ENCODE assay signal across 10 cellular contexts in the genomic region with DNA sequence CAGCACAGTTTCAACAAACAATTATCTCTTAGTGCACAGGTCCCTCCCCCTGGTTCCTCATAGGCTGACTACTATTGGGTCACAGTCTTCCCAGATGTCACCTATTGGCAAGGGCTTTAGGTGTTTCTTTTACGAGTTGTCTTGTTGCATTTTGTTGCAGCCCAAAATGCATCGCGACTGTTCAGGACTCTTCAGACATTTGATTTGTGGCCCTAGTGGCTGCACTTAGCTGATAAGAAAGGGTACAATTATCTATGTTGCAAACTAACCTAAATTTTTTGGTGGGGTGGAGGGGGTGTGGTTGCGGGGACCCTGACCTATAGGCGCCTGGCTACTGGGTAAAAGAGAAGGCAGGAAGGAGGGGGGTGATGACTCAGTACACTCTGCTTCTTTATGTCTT.
"Had no signal": no experiment of that assay in that cellular context is flagged by ENCODE, and none has a peak within 500 bp of the region (broad histone marks: within the 10 kb centered on the region; RNA-seq: fewer than 3 reads in every experiment).

No MANE protein-coding gene starts in this region.

- H3K27ac ChIP-seq: GM23248 had no signal

- ATAC-seq: GM23338, HCT116 had no signal

- H3K4me3 ChIP-seq: GM23248, GM23338, HAP-1 had no signal

- H2AFZ ChIP-seq: GM23248, GM23338 had no signal

- H3K9ac ChIP-seq: GM23248 had no signal

- H3K36me3 ChIP-seq: HAP-1 had no signal

- FAIRE-seq: H1, H54 had no signal

- DNase-seq: GM23248, GOT3, H9, HCEC 1CT, HFFc6 had no signal

- H3K4me2 ChIP-seq: GM23338 had no signal

- H3K9me3 ChIP-seq: HAP-1 had no signal

- H3K4me1 ChIP-seq: HAP-1 had no signal
